Comparison of ENCODE assay signal across 18 cellular contexts in the genomic region with DNA sequence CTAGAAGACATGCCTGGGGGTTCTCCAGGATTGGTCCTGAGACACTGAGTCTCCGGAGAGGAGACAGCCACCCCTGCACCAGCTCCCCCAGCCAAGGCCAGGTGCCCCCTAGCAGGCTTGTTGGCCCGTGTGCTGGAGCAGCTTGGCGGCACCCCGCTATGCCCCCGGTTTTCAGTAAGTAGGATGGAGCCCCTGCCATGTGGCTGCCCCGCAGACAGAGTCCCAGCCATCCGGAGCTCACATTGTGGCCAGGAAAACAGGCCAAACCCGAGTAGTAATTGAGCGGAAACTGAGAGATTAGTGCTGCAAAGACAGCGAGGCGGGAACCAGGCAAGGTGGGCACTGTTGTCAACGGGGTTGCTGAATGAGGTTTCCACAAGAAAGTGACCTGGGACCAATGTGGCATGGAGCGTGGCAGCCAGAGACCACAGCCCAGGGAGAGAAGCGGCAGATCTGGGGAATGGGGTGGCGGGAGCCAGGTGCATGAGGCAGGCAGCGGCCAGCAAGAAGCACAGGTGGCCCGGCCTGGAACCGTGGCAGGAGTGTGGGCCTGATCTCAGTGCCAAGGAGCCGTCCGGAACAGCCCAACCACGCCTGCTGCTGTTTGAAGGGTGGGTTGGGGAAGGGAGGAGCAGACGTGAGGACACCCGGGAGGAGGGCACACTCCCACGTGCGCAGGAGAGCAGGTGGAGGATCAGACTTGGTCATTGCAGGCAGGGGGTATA.
"Had no signal": no experiment of that assay in that cellular context is flagged by ENCODE, and none has a peak within 500 bp of the region (broad histone marks: within the 10 kb centered on the region; RNA-seq: fewer than 3 reads in every experiment).

No MANE protein-coding gene starts in this region.

- H3K9me3 ChIP-seq: esophagus muscularis mucosa, gastrocnemius medialis, heart right ventricle, right atrium auricular region, sigmoid colon, stomach, thoracic aorta, transverse colon had no signal

- H3K27ac ChIP-seq: epithelial cell of prostate, esophagus muscularis mucosa, gastrocnemius medialis, heart right ventricle, right atrium auricular region, sigmoid colon, skin epidermis, stomach, thoracic aorta, transverse colon had no signal

- H3K36me3 ChIP-seq: esophagus muscularis mucosa, gastrocnemius medialis, heart right ventricle, right atrium auricular region, sigmoid colon, stomach, thoracic aorta, transverse colon had no signal

- DNase-seq: effector memory CD8-positive, alpha-beta T cell; gastrocnemius medialis; heart right ventricle; hypothalamus; kidney glomerular epithelial cell; mammary epithelial cell; sigmoid colon; stimulated activated naive CD4-positive, alpha-beta T cell; stomach; transverse colon had no signal

- H3K4me3 ChIP-seq: esophagus muscularis mucosa, gastrocnemius medialis, heart right ventricle, right atrium auricular region, sigmoid colon, skin epidermis, stomach, thoracic aorta, transverse colon had no signal

- H3K4me1 ChIP-seq: esophagus muscularis mucosa, gastrocnemius medialis, sigmoid colon, stomach, transverse colon had no signal

- H3K36me3 Mint-ChIP-seq: mesothelial cell of epicardium; natural killer cell treated with Interleukin-12 subunit alpha and Interleukin-12 subunit beta and Interleukin-15 and Interleukin-18, amount 100 ng/mL, for 72 hours had no signal

- H3K4me3 Mint-ChIP-seq: dendritic cell treated with granulocyte-macrophage colony-stimulating factor and Interleukin-4, amounts not matched to agents 40 ng/mL and 50 ng/mL, for 4 days; effector memory CD8-positive, alpha-beta T cell; mesothelial cell of epicardium; natural killer cell treated with Interleukin-12 subunit alpha and Interleukin-12 subunit beta and Interleukin-15 and Interleukin-18, amount 100 ng/mL, for 72 hours had no signal

- H3K27ac Mint-ChIP-seq: dendritic cell treated with granulocyte-macrophage colony-stimulating factor and Interleukin-4, amounts not matched to agents 40 ng/mL and 50 ng/mL, for 4 days; effector memory CD8-positive, alpha-beta T cell; mesothelial cell of epicardium; natural killer cell treated with Interleukin-12 subunit alpha and Interleukin-12 subunit beta and Interleukin-15 and Interleukin-18, amount 100 ng/mL, for 72 hours had no signal

- H3K27me3 ChIP-seq: right atrium auricular region, sigmoid colon, transverse colon had no signal

- H3K9me3 Mint-ChIP-seq: dendritic cell treated with granulocyte-macrophage colony-stimulating factor and Interleukin-4, amounts not matched to agents 40 ng/mL and 50 ng/mL, for 4 days; effector memory CD8-positive, alpha-beta T cell; mesothelial cell of epicardium; natural killer cell treated with Interleukin-12 subunit alpha and Interleukin-12 subunit beta and Interleukin-15 and Interleukin-18, amount 100 ng/mL, for 72 hours had no signal

- ATAC-seq: effector memory CD8-positive, alpha-beta T cell; gastrocnemius medialis; heart right ventricle; natural killer cell treated with Interleukin-12 subunit alpha and Interleukin-12 subunit beta and Interleukin-15 and Interleukin-18, amount 100 ng/mL, for 72 hours had no signal
